2 cellular contexts compared by ENCODE assay signal in genomic region chr2:192669505-192670082, GRCh38.
TF ChIP-seq lines count a peak whose summit lies in the region.

No MANE protein-coding gene starts in this region.

TF ChIP-seq in H1, 55 proteins besides CTCF, POLR2A, EP300 and RAD21 (continued from another document):
- no peak for TF ChIP-seq TAF7 (optimal IDR thresholded peaks at IDR 0.05; ENCODE audit: borderline replicate concordance, low read depth, low read length)
- TF ChIP-seq CBX5 (IDR thresholded peaks at IDR 0.05; ENCODE audit: low read depth, low read length), result no peak
- no peak for TF ChIP-seq USF2 (IDR thresholded peaks at IDR 0.05; ENCODE audit: low read length)
- TF ChIP-seq RFX5 (IDR thresholded peaks at IDR 0.05; ENCODE audit: borderline replicate concordance, low read depth, low read length), result no peak
- TF ChIP-seq POLR2AphosphoS5 (IDR thresholded peaks at IDR 0.05; ENCODE audit: low read depth, low read length), result no peak
- TF ChIP-seq SP4 (IDR thresholded peaks at IDR 0.05; ENCODE audit: low read length), result no peak

TF ChIP-seq in WTC11, 78 proteins besides CTCF, POLR2A, EP300 and RAD21 (continued from another document):
- TF ChIP-seq ATF6 (CRISPR knock-in tag; IDR thresholded peaks at IDR 0.05), result no peak
- TF ChIP-seq HMGA2 (CRISPR knock-in tag; IDR thresholded peaks at IDR 0.05), result no peak
- TF ChIP-seq OVOL2 (CRISPR knock-in tag; IDR thresholded peaks at IDR 0.05; ENCODE audit: borderline replicate concordance), result no peak
